ENCODE assay signal across 8 cellular contexts in genomic region chr1:12179111-12179519, GRCh38. TPM values are rescaled to one million over a fixed set of nuclear protein-coding genes. Genes with fewer than 3 reads are reported as not detected.
DNase-seq lines count a peak whose midpoint lies in the region; TF ChIP-seq lines count a peak whose summit lies in the region.

No MANE protein-coding gene starts in this region.

- no peak for TF ChIP-seq CTCF in left ventricle myocardium inferior (IDR thresholded peaks at IDR 0.05; ENCODE audit: borderline replicate concordance)

- no peaks in the 10 kb centered on the region for H3K36me3 ChIP-seq in left ventricle myocardium inferior

- peaks cover 94% of the 10 kb centered on the region for H3K4me1 ChIP-seq in left ventricle myocardium inferior

- peaks cover 14% of the 10 kb centered on the region for H3K27me3 ChIP-seq in left ventricle myocardium inferior (ENCODE audit: low read depth)

- intact Hi-C loops in left ventricle myocardium inferior (cut with micrococcal nuclease): no loop called here

- peak; percentile 86 for DNase-seq in Jurkat, Clone E6-1 (ENCODE audit: low read depth, low spot score)
- DNase-seq in activated T-cell treated with anti-CD3 and anti-CD28 coated beads for 48 hours (ENCODE audit: low read depth) (peak; percentile 80), left ventricle myocardium inferior (no peak), HCEC 1CT (no peak), NCI-H2107 treated with DMSO at 0.1 percent for 48 hours (lab: John Stamatoyannopoulos, UW; ENCODE audit: unreplicated experiment) (no peak), NCI-H1417 (lab: John Stamatoyannopoulos, UW) (no peak), NCI-H526 treated with DMSO at 0.1 percent for 48 hours (lab: John Stamatoyannopoulos, UW) (no peak)
- peak; percentile 55 for DNase-seq in stimulated activated CD8-positive, alpha-beta memory T cell treated with anti-CD3 and anti-CD28 coated beads, Interleukin-12 subunit alpha, Interleukin-12 subunit beta, amount 100 ng/mL, for 24 hours (ENCODE audit: extremely low read depth)

- H3K4me3 ChIP-seq in Jurkat, Clone E6-1 (ENCODE audit: low read length): peak overlapping the region; percentile 43
- H3K4me3 ChIP-seq in left ventricle myocardium inferior: no peak overlapping the region

- no peaks in the 10 kb centered on the region for H3K9me3 ChIP-seq in left ventricle myocardium inferior (replicated peaks)

- H3K27ac ChIP-seq in left ventricle myocardium inferior (replicated peaks): peak overlapping the region; percentile 94

RNA-seq across cellular contexts. Expression of gene TNFRSF1B, which starts 12.3 kb away (rescaled TPM):
- not detected for polyA plus RNA-seq in Jurkat, Clone E6-1 (2012; ENCODE audit: insufficient read depth, insufficient read length)
- 16.2 TPM for total RNA-seq in left ventricle myocardium inferior

RNA-seq across cellular contexts. Expression of gene VPS13D, which starts 50.7 kb away (rescaled TPM):
- polyA plus RNA-seq in Jurkat, Clone E6-1 (2012; ENCODE audit: insufficient read depth, insufficient read length): 13.3 TPM
- 71.6 TPM for total RNA-seq in left ventricle myocardium inferior

Comparison
In these comparisons a context has a peak if more than half of its experiments do, and no peak if none do; other contexts are left out.
1. DNase-seq: peak in Jurkat, Clone E6-1 (single experiment), activated T-cell treated with anti-CD3 and anti-CD28 coated beads for 48 hours (single experiment) and stimulated activated CD8-positive, alpha-beta memory T cell treated with anti-CD3 and anti-CD28 coated beads, Interleukin-12 subunit alpha, Interleukin-12 subunit beta, amount 100 ng/mL, for 24 hours (single experiment); none in left ventricle myocardium inferior (single experiment), HCEC 1CT (single experiment), NCI-H2107 treated with DMSO at 0.1 percent for 48 hours (single experiment), NCI-H1417 (0 of 3) and NCI-H526 treated with DMSO at 0.1 percent for 48 hours (single experiment).